Comparison of ENCODE assay signal across 8 cellular contexts in genomic region chr6:65248211-65248610, GRCh38.
"Had no signal": no experiment of that assay in that cellular context is flagged by ENCODE, and none has a peak within 500 bp of the region (broad histone marks: within the 10 kb centered on the region; RNA-seq: fewer than 3 reads in every experiment).

No MANE protein-coding gene starts in this region.

- H3K4me3 ChIP-seq: GM12878 had no signal

- FAIRE-seq: G401.6, GM12878, GM12891, GM12892, GM18507, GM19239 had no signal

- ATAC-seq: GM12878 had no signal

- DNase-seq: GDM1, GF-D8 had no signal
